In genomic region chr11:86174101-86175046, GRCh38 we compare ENCODE assay signal across 1 cellular context.
A peak's percentile ranks its signal among the peaks of the same experiment; 100 is the strongest.
TF ChIP-seq lines count a peak whose summit lies in the region.

No MANE protein-coding gene starts in this region.

TF ChIP-seq in K562, 482 proteins besides CTCF, POLR2A, EP300 and RAD21 (continued from another document and continues in another):
- no peak for TF ChIP-seq ID3 (CRISPR knock-in tag; IDR thresholded peaks at IDR 0.05)
- TF ChIP-seq ID3 (tag; IDR thresholded peaks at IDR 0.05), result peak; percentile 25; the same call in 1 of the 2 replicates
- no peak for TF ChIP-seq CSDE1 (IDR thresholded peaks at IDR 0.05)
- no peak for TF ChIP-seq PHTF2 (CRISPR knock-in tag; IDR thresholded peaks at IDR 0.05)
- TF ChIP-seq ZNF174 (CRISPR knock-in tag; IDR thresholded peaks at IDR 0.05), result no peak
- TF ChIP-seq ASH1L (IDR thresholded peaks at IDR 0.05; ENCODE audit: borderline replicate concordance, low read depth, partially characterized antibody), result no peak
- TF ChIP-seq U2AF1 (optimal IDR thresholded peaks at IDR 0.05; ENCODE audit: low read depth, low read length), result no peak
- TF ChIP-seq CREB3L1 (IDR thresholded peaks at IDR 0.05; ENCODE audit: borderline replicate concordance, low read depth), result peak; percentile 42; the same call in 1 of the 2 replicates
- TF ChIP-seq GATAD2A (IDR thresholded peaks at IDR 0.05), result peak; percentile 65; the same call in 1 of the 2 replicates
- TF ChIP-seq POU5F1 (IDR thresholded peaks at IDR 0.05; ENCODE audit: borderline replicate concordance, low read depth, low read length, partially characterized antibody), result no peak
- no peak for TF ChIP-seq ZNF184 (CRISPR knock-in tag; IDR thresholded peaks at IDR 0.05)
- TF ChIP-seq KAT7 (CRISPR knock-in tag; IDR thresholded peaks at IDR 0.05; ENCODE audit: borderline replicate concordance), result no peak
- no peak; the same call in 1 of the 2 replicates for TF ChIP-seq SREBF2 (CRISPR knock-in tag; IDR thresholded peaks at IDR 0.05)
- peak; percentile 49; the same call in 1 of the 2 replicates for TF ChIP-seq GATAD2B (IDR thresholded peaks at IDR 0.05; ENCODE audit: borderline replicate concordance)
- no peak for TF ChIP-seq ZFX (CRISPR knock-in tag; IDR thresholded peaks at IDR 0.05)
- no peak for TF ChIP-seq TAF7 (tag; IDR thresholded peaks at IDR 0.05)
- TF ChIP-seq ZNF668 (CRISPR knock-in tag; IDR thresholded peaks at IDR 0.05), result 0 out of 2 replicates have a peak, but pooled peaks have one; percentile 42
- no peak for TF ChIP-seq TAF15 (IDR thresholded peaks at IDR 0.05; ENCODE audit: low read depth, low read length)
- TF ChIP-seq IFI16 (CRISPR knock-in tag; IDR thresholded peaks at IDR 0.05), result no peak; the same call in 1 of the 2 replicates
- no peak for TF ChIP-seq ZSCAN32 (CRISPR knock-in tag; IDR thresholded peaks at IDR 0.05)
- no peak for TF ChIP-seq PCBP2 (IDR thresholded peaks at IDR 0.05; ENCODE audit: low read depth, low read length, poor library complexity, severe bottlenecking)
- TF ChIP-seq SMARCE1 (IDR thresholded peaks at IDR 0.05), result peak; percentile 66; the same call in 1 of the 2 replicates
- TF ChIP-seq ESRRB (CRISPR knock-in tag; IDR thresholded peaks at IDR 0.05; ENCODE audit: borderline replicate concordance), result no peak
- no peak for TF ChIP-seq ZNF77 (CRISPR knock-in tag; IDR thresholded peaks at IDR 0.05)
- TF ChIP-seq CEBPZ (IDR thresholded peaks at IDR 0.05; ENCODE audit: borderline replicate concordance, low read depth, low read length), result no peak
- no peak for TF ChIP-seq OTX1 (CRISPR knock-in tag; IDR thresholded peaks at IDR 0.05)
- TF ChIP-seq TARDBP (IDR thresholded peaks at IDR 0.05), result no peak
- TF ChIP-seq BDP1 (IDR thresholded peaks at IDR 0.05; ENCODE audit: insufficient read depth, insufficient read length), result no peak
- no peak for TF ChIP-seq TAF1 (IDR thresholded peaks at IDR 0.05; ENCODE audit: control insufficient read depth, extremely low read depth, insufficient read depth, low read length, severe bottlenecking)
- no peak; the same call in 1 of the 2 replicates for TF ChIP-seq MITF (IDR thresholded peaks at IDR 0.05)
- no peak for TF ChIP-seq DEAF1 (CRISPR knock-in tag; IDR thresholded peaks at IDR 0.05)
- no peak for TF ChIP-seq SETDB1 (IDR thresholded peaks at IDR 0.05; ENCODE audit: low read length)
- TF ChIP-seq PTTG1 (tag; IDR thresholded peaks at IDR 0.05; ENCODE audit: low read depth), result no peak; the same call in 1 of the 2 replicates
- no peak for TF ChIP-seq HEY1 (CRISPR knock-in tag; IDR thresholded peaks at IDR 0.05; ENCODE audit: borderline replicate concordance)
- TF ChIP-seq CBX1 (IDR thresholded peaks at IDR 0.05; ENCODE audit: low read depth), result no peak
- 0 out of 2 replicates have a peak, but pooled peaks have one; percentile 43 for TF ChIP-seq ZBTB17 (CRISPR knock-in tag; IDR thresholded peaks at IDR 0.05)
- TF ChIP-seq ZNF766 (CRISPR knock-in tag; conservative IDR thresholded peaks at IDR 0.05), result peak; percentile 58; the same call in 1 of the 2 replicates
- TF ChIP-seq HMG20B (CRISPR knock-in tag; IDR thresholded peaks at IDR 0.05), result no peak
- no peak for TF ChIP-seq TGIF2 (CRISPR knock-in tag; IDR thresholded peaks at IDR 0.05)
- no peak for TF ChIP-seq ZBTB40 (IDR thresholded peaks at IDR 0.05)
- TF ChIP-seq ZBTB40 (CRISPR knock-in tag; IDR thresholded peaks at IDR 0.05), result no peak
- TF ChIP-seq ZNF408 (CRISPR knock-in tag; IDR thresholded peaks at IDR 0.05; ENCODE audit: low read depth), result no peak
- TF ChIP-seq TAL1 (IDR thresholded peaks at IDR 0.05), result peak; percentile 61
- no peak for TF ChIP-seq MLLT1 (IDR thresholded peaks at IDR 0.05)
